In the genomic region with DNA sequence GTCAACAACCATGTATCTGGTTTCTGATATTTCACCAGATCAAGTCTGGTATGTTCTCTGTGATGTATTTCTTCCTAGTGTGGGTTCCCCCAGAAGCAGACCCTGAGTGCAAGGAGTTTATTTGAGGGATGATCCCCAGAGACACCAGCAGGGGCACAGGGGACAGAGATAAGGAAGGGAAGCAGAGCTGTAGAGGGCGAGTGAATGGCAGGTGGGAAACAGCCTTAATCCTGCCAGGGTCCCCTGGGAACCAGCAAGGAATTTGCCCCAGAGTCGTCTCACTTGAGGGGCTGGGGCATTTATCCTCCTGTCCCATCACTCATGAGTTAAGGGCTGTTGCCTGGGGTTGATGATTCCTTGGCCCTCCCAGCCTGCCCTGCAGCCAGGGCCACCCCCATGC, we compare ENCODE assay signal across 16 cellular contexts.
DNase-seq lines count a peak whose midpoint lies in the region; ATAC-seq, FAIRE-seq and TF ChIP-seq lines count a peak whose summit lies in the region.
"Had no signal": no experiment of that assay in that cellular context is flagged by ENCODE, and none has a peak within 500 bp of the region (broad histone marks: within the 10 kb centered on the region; RNA-seq: fewer than 3 reads in every experiment).

No MANE protein-coding gene starts in this region.

- CTCF ChIA-PET in H1 (lab: Charles Lee; ENCODE audit: partially characterized antibody): interaction anchor here (1.5 kb wide), 1 partner anchor 24 kb away, joined by 3 read pairs; no protein-coding TSS in a partner anchor

- H3K56ac ChIP-seq in H1 (replicated peaks; ENCODE audit: insufficient read length, low read depth, low read length): no peak overlapping the region

- peak; percentile 18 to 30; a peak in 2 of 4 replicates for TF ChIP-seq RAD21 in H1 (IDR thresholded peaks at IDR 0.05 in 1 of 2, conservative IDR thresholded peaks at IDR 0.05 in 1 of 2; ENCODE audit: low read depth in 2 of 2, low read length in 2 of 2)

- H3K79me2 ChIP-seq in H1 (ENCODE audit: control insufficient read depth in 1 of 2, insufficient read depth in 2 of 2, low read length in 2 of 2): no peaks in the 10 kb centered on the region

- no peaks in the 10 kb centered on the region for H3K79me1 ChIP-seq in H1 (ENCODE audit: low read depth, low read length)

- no peak overlapping the region for H4K8ac ChIP-seq in H1 (ENCODE audit: extremely low read depth, insufficient read depth, low read length)

- FAIRE-seq in GM19239 (lab: Jason Lieb, UNC): peak; percentile 88
- FAIRE-seq in H1 (lab: Jason Lieb, UNC): no peak

- H2BK15ac ChIP-seq in H1 (ENCODE audit: low read length): no peak overlapping the region

- H3K4me2 ChIP-seq in H1 (ENCODE audit: insufficient read depth in 1 of 2, low read depth in 2 of 2, low read length in 2 of 2): no peak overlapping the region

- H3K14ac ChIP-seq in H1 (ENCODE audit: insufficient read length): no peak overlapping the region

- H3K9ac ChIP-seq in H1 (replicated peaks in 1 of 4; ENCODE audit: extremely low read depth in 1 of 4, low read depth in 3 of 4, low read length in 3 of 4): no peak overlapping the region

- H3K27me3 ChIP-seq in H1 (replicated peaks in 1 of 4; ENCODE audit: control insufficient read depth in 3 of 4, extremely low read depth in 1 of 4, insufficient read depth in 3 of 4, low read length in 3 of 4) (peaks cover 0 to 1% (median 0%) of the 10 kb centered on the region in 4 experiments; a peak in 1 of 7 replicates), gastroesophageal sphincter (no peaks in the 10 kb centered on the region)

- ATAC-seq in gastroesophageal sphincter: no peak
- ATAC-seq: SK-N-SH treated with all-trans-retinoic acid at 6 μM for 48 hours had no signal

- H4K20me1 ChIP-seq in H1 (replicated peaks in 1 of 2; ENCODE audit: control insufficient read depth in 1 of 2, insufficient read depth in 2 of 2, low read length in 2 of 2): no peaks in the 10 kb centered on the region

- no peak overlapping the region for H3K4ac ChIP-seq in H1 (replicated peaks; ENCODE audit: insufficient read length, low read depth, low read length)

- H3K27ac ChIP-seq in H1 (ENCODE audit: low read depth, low read length): no peak overlapping the region
- H3K27ac ChIP-seq in gastroesophageal sphincter: no peak overlapping the region

- H3K36me3 ChIP-seq in H1 (ENCODE audit: control insufficient read depth in 2 of 4, insufficient read depth in 4 of 4, low read length in 3 of 4) (no peaks in the 10 kb centered on the region), gastroesophageal sphincter (no peaks in the 10 kb centered on the region)

- TF ChIP-seq EP300 in H1 (IDR thresholded peaks at IDR 0.05; ENCODE audit: borderline replicate concordance in 1 of 2, low read depth in 2 of 2, low read length in 2 of 2) (no peak), gastroesophageal sphincter (IDR thresholded peaks at IDR 0.05) (no peak)

- H3K23ac ChIP-seq in H1 (ENCODE audit: insufficient read length): no peak overlapping the region

- DNase-seq in GM19239 (ENCODE audit: insufficient read length, low spot score): no peak
- DNase-seq in NCI-H82 treated with DMSO at 0.1 percent for 48 hours (lab: John Stamatoyannopoulos, UW; ENCODE audit: unreplicated experiment): peak; percentile 72
- DNase-seq in H1 (ENCODE audit: low read depth in 1 of 2, low spot score in 2 of 2): no peak
- DNase-seq in superior temporal gyrus (ENCODE audit: extremely low spot score): no peak
- no peak for DNase-seq in ecto neural progenitor cell (ENCODE audit: low spot score)
- no peak for DNase-seq in NCI-H526 (lab: John Stamatoyannopoulos, UW)
- DNase-seq: C1 segment of cervical spinal cord, EL, NCI-H1092, NCI-H146, NCI-H2081, NCI-H510A, SHP77, T-helper 1 cell had no signal

- H4K91ac ChIP-seq in H1 (replicated peaks; ENCODE audit: insufficient read length, low read length): no peak overlapping the region

- H3K4me3 ChIP-seq in H1 (ENCODE audit: extremely low read depth in 1 of 4, insufficient read depth in 2 of 4, low read depth in 3 of 4, low read length in 4 of 4) (no peak overlapping the region), gastroesophageal sphincter (no peak overlapping the region)

- H3K4me1 ChIP-seq in H1 (replicated peaks in 1 of 4; ENCODE audit: control insufficient read depth in 3 of 4, insufficient read depth in 4 of 4, low read length in 3 of 4): no peaks in the 10 kb centered on the region; a peak in 1 of 7 replicates
- no peaks in the 10 kb centered on the region for H3K4me1 ChIP-seq in gastroesophageal sphincter

- H3K23me2 ChIP-seq in H1 (ENCODE audit: low read depth, low read length): no peaks in the 10 kb centered on the region

- TF ChIP-seq POLR2A in H1 (IDR thresholded peaks at IDR 0.05; ENCODE audit: control extremely low read depth in 1 of 2, low read depth in 2 of 2, low read length in 2 of 2) (no peak), gastroesophageal sphincter (IDR thresholded peaks at IDR 0.05) (no peak)

- no peak overlapping the region for H2BK20ac ChIP-seq in H1 (ENCODE audit: low read length)

- no peak overlapping the region for H4K5ac ChIP-seq in H1 (ENCODE audit: insufficient read length, low read depth, low read length)

- H3K9me3 ChIP-seq in H1 (ENCODE audit: insufficient read depth in 2 of 2, low read depth in 1 of 2, low read length in 1 of 2) (no peaks in the 10 kb centered on the region), gastroesophageal sphincter (no peaks in the 10 kb centered on the region)

- H2BK5ac ChIP-seq in H1 (ENCODE audit: low read depth, low read length): no peak overlapping the region

- no peak overlapping the region for H2AK5ac ChIP-seq in H1 (ENCODE audit: low read depth, low read length)

- no peak overlapping the region for H2BK120ac ChIP-seq in H1 (replicated peaks; ENCODE audit: low read depth, low read length)

- H2AFZ ChIP-seq in H1 (ENCODE audit: low read length): no peak overlapping the region

- H2BK12ac ChIP-seq in H1 (ENCODE audit: low read depth, low read length): no peak overlapping the region

- TF ChIP-seq CTCF in H1 (IDR thresholded peaks at IDR 0.05; ENCODE audit: control extremely low read depth in 1 of 3, insufficient read depth in 1 of 3, low read depth in 1 of 3, low read length in 3 of 3): peak in 1 of 3 experiments; percentile 15; a peak in 1 of 4 replicates
- no peak for TF ChIP-seq CTCF in gastroesophageal sphincter (IDR thresholded peaks at IDR 0.05)

- WGBS in H1 (ENCODE audit: extremely low coverage in 1 of 2, insufficient coverage in 1 of 2, insufficient read length in 1 of 2, insufficient replicate concordance in 2 of 2, low coverage in 1 of 2, low lambda C conversion rate in 2 of 2, missing lambda C conversion rate in 1 of 2), 2 experiments: 100% methylated on average over 1 of the region's 2 CpGs; no CpG with 5 or more reads in 1 of the 2 experiments
- WGBS in gastroesophageal sphincter (ENCODE audit: low coverage in 1 of 2), 2 donors: 67% methylated on average over 2 of the region's 2 CpGs; no CpG with 5 or more reads in 1 of the 2 donors

- H3K18ac ChIP-seq in H1 (ENCODE audit: extremely low read depth, low read length): no peak overlapping the region

- POLR2A ChIA-PET in H1 (lab: Charles Lee; ENCODE audit: partially characterized antibody): no interaction called here

TF ChIP-seq in H1, 55 proteins besides CTCF, POLR2A, EP300 and RAD21:
- TF ChIP-seq ZNF274 (IDR thresholded peaks at IDR 0.05; ENCODE audit: borderline replicate concordance, extremely low read depth, low read length): no peak
- no peak for TF ChIP-seq SIX5 (IDR thresholded peaks at IDR 0.05; ENCODE audit: low read depth, low read length)
- no peak for TF ChIP-seq SP2 (IDR thresholded peaks at IDR 0.05; ENCODE audit: low read length)
- no peak for TF ChIP-seq TAF1 (IDR thresholded peaks at IDR 0.05; ENCODE audit: low read depth, low read length)
- TF ChIP-seq POLR2AphosphoS5 (IDR thresholded peaks at IDR 0.05; ENCODE audit: low read depth, low read length): no peak
- no peak for TF ChIP-seq MAFK (IDR thresholded peaks at IDR 0.05; ENCODE audit: low read depth, low read length)
- TF ChIP-seq RFX5 (IDR thresholded peaks at IDR 0.05; ENCODE audit: borderline replicate concordance, low read depth, low read length): no peak
- TF ChIP-seq SP1 (IDR thresholded peaks at IDR 0.05; ENCODE audit: low read depth, low read length): no peak
